ENCODE assay signal across 8 cellular contexts in genomic region chr7:101363734-101364374, GRCh38. TPM values are rescaled to one million over a fixed set of nuclear protein-coding genes. Genes with fewer than 3 reads are reported as not detected.
DNase-seq lines count a peak whose midpoint lies in the region; ATAC-seq and TF ChIP-seq lines count a peak whose summit lies in the region.

No MANE protein-coding gene starts in this region.

- ATAC-seq in GM18498 (IDR thresholded peaks at IDR 0.05; ENCODE audit: unreplicated experiment) (peak; percentile 58), left colon (peak; percentile 95), HG02571 (IDR thresholded peaks at IDR 0.05; ENCODE audit: unreplicated experiment) (no peak)

- POLR2A ChIA-PET in AG04449 (lab: Yijun Ruan, JAX) = no interaction called here

- peak; percentile 85 for TF ChIP-seq CTCF in AG04449 (IDR thresholded peaks at IDR 0.05; ENCODE audit: insufficient read depth, low read length, missing control alignments)

- intact Hi-C loops in left colon (cut with DNase I, micrococcal nuclease) = loop anchor here in 1 of 2 donors (10.0 kb wide), 1 partner anchor 141 kb away; no protein-coding TSS in a partner anchor

- DNase-seq in AG04449 (ENCODE audit: low read depth, low spot score) (no peak), M059J (ENCODE audit: low read depth) (peak; percentile 50), cerebellar cortex (ENCODE audit: low spot score) (peak; percentile 79), left colon (peak; percentile 31 to 69)
- peak; percentile 75 for DNase-seq in activated CD4-positive, CD25-positive, alpha-beta regulatory T cell treated with anti-CD3 and anti-CD28 coated beads, Interleukin-2, amount 50 U/mL, for 72 hours
- DNase-seq in stimulated activated CD4-positive, alpha-beta T cell treated with anti-CD3 and anti-CD28 coated beads, Interleukin-1b, Interleukin-23, amount 100 ng/mL, for 24 hours (ENCODE audit: low read depth in 4 of 4, low spot score in 1 of 4) = peak; percentile 24 to 54 (median 48)

- CTCF ChIA-PET in AG04449 (lab: Yijun Ruan, JAX) = interaction anchor here (0.7 to 6.1 kb wide), 42 partner anchors 9 to 908 kb away, joined by 3 to 64 read pairs (median 5); partner anchors contain the start of gene IFT22

- H3K4me3 ChIP-seq in AG04449 (ENCODE audit: low read depth, low read length) = peak overlapping the region; percentile 36

RNA-seq across cellular contexts. Expression of gene COL26A1, which starts 1.2 kb away (rescaled TPM):
- total RNA-seq in M059J (2014; rRNA removed; shearing (Covaris generic)) = 0.12 TPM in 1 of 2 replicates, not detected in the other
- total RNA-seq in left colon = not detected

RNA-seq across cellular contexts. Expression of gene IFT22, which starts 42.2 kb away (rescaled TPM):
- 39.2 and 45.7 TPM in 2 replicates for total RNA-seq in M059J (2014; rRNA removed; shearing (Covaris generic))
- 1 to 10 TPM; 6.0 to 9.1 TPM for total RNA-seq in left colon
